In genomic region chr6:33075568-33076405, GRCh38 we compare ENCODE assay signal across 8 cellular contexts. TPM values are rescaled to one million over a fixed set of nuclear protein-coding genes. Genes with fewer than 3 reads are reported as not detected.
A peak's percentile ranks its signal among the peaks of the same experiment; 100 is the strongest.
DNase-seq lines count a peak whose midpoint lies in the region; ATAC-seq, FAIRE-seq and TF ChIP-seq lines count a peak whose summit lies in the region.

TSS of gene HLA-DPB1 (plus strand) at chr6:33075990. CDS start at chr6:33076042, 52 bp downstream.

- H3K9me3 ChIP-seq in astrocyte (ENCODE audit: insufficient read depth, low read depth, low read length) (no peaks in the 10 kb centered on the region), right atrium auricular region (no peaks in the 10 kb centered on the region)

- no peak within 1 kb of the TSS for H3K27ac ChIP-seq in astrocyte (ENCODE audit: low read depth, low read length)
- H3K27ac ChIP-seq in right atrium auricular region = peak within 1 kb of the TSS; percentile 66 to 74
- peak within 1 kb of the TSS; percentile 28 to 87 (median 76) for H3K27ac ChIP-seq in skin epidermis

- H2AFZ ChIP-seq in astrocyte (ENCODE audit: low read depth, low read length) = no peak within 1 kb of the TSS

- TF ChIP-seq CTCF in astrocyte (IDR thresholded peaks at IDR 0.05; ENCODE audit: insufficient read depth, low read depth, low read length) = no peak
- no peak for TF ChIP-seq CTCF in right atrium auricular region (IDR thresholded peaks at IDR 0.05)

- H3K36me3 ChIP-seq in astrocyte (ENCODE audit: insufficient read depth, low read length) (no peaks in the 10 kb centered on the region), right atrium auricular region (no peaks in the 10 kb centered on the region)

- no peak within 1 kb of the TSS for H3K4me3 Mint-ChIP-seq in astrocyte (ENCODE audit: unreplicated experiment)

- H3K27me3 ChIP-seq in astrocyte (ENCODE audit: insufficient read depth, low read length) (no peaks in the 10 kb centered on the region), right atrium auricular region (no peaks in the 10 kb centered on the region)

- peak; percentile 71 for ATAC-seq in GM18502 (IDR thresholded peaks at IDR 0.05; ENCODE audit: poor library complexity, unreplicated experiment)
- peak; percentile 68 for ATAC-seq in HG02759 (IDR thresholded peaks at IDR 0.05; ENCODE audit: unreplicated experiment)

- no peak within 1 kb of the TSS for H3K27ac Mint-ChIP-seq in astrocyte (ENCODE audit: unreplicated experiment)

- no peak within 1 kb of the TSS for H3K4me2 ChIP-seq in astrocyte (ENCODE audit: low read length)

- no peaks in the 10 kb centered on the region for H4K20me1 ChIP-seq in astrocyte (ENCODE audit: insufficient read depth, low read length)

- peaks cover 3% of the 10 kb centered on the region for H3K36me3 Mint-ChIP-seq in astrocyte (ENCODE audit: low read depth, unreplicated experiment)

- DNase-seq in AG20443 (ENCODE audit: low spot score) (peak; percentile 78), NCI-H226 (peak; percentile 50), astrocyte (ENCODE audit: low read depth) (peak; percentile 26), right atrium auricular region (ENCODE audit: low spot score) (no peak), NCI-H345 (lab: John Stamatoyannopoulos, UW) (no peak)

- FAIRE-seq in astrocyte (lab: Jason Lieb, UNC) = peak; percentile 49

- no peak within 1 kb of the TSS for H3K4me3 ChIP-seq in astrocyte (ENCODE audit: insufficient read depth, low read depth, low read length)
- H3K4me3 ChIP-seq in right atrium auricular region = peak within 1 kb of the TSS; percentile 15 to 42
- H3K4me3 ChIP-seq in skin epidermis = peak within 1 kb of the TSS; percentile 28 to 44 (median 34)

- no peak within 1 kb of the TSS for H3K9ac ChIP-seq in astrocyte (ENCODE audit: low read length)

- peaks cover 3% of the 10 kb centered on the region for H3K4me1 Mint-ChIP-seq in astrocyte (ENCODE audit: low read depth, unreplicated experiment)

- H3K79me2 ChIP-seq in astrocyte (ENCODE audit: insufficient read depth, low read length) = no peaks in the 10 kb centered on the region

- H3K27me3 Mint-ChIP-seq in astrocyte (ENCODE audit: low read depth, unreplicated experiment) = peaks cover 19% of the 10 kb centered on the region

- H3K4me1 ChIP-seq in astrocyte (ENCODE audit: insufficient read depth, low read length) (peaks cover 7% of the 10 kb centered on the region), right atrium auricular region (peaks cover 0 to 5% of the 10 kb centered on the region in 2 donors)

- no peaks in the 10 kb centered on the region for H3K9me3 Mint-ChIP-seq in astrocyte (ENCODE audit: unreplicated experiment)

RNA-seq across cellular contexts. Expression of gene HLA-DPB1, which starts in this region (rescaled TPM):
- total RNA-seq in astrocyte (2.7 and 3.4 TPM in 2 replicates), right atrium auricular region (10 to 100 TPM; 22.0 to 76.7 TPM)

Comparison
In these comparisons a context has a peak if more than half of its experiments do, and no peak if none do; other contexts are left out.
1. DNase-seq: peak in AG20443 (single experiment), NCI-H226 (single experiment) and astrocyte (single experiment); none in right atrium auricular region (single experiment) and NCI-H345 (single experiment).